In the genomic region with DNA sequence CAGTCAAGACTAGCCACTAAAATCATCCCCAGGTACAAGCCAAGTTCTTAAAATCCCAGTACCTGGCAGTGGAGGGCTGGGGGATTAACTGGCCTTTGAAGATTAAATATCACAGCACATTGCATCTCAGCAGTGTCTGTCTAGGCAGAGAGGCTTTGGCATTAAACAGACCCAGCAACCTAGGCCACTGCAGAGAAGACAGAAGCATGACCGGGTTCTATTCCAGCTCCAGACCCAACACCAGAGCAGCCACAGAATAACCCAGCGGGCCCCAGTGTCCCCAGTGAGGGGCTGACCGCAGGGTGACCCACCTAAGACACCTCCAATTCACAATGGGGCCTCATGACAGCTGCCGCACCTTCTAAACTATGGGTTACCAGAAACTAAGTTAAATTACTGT, we compare ENCODE assay signal across 19 cellular contexts.
"Had no signal": no experiment of that assay in that cellular context is flagged by ENCODE, and none has a peak within 500 bp of the region (broad histone marks: within the 10 kb centered on the region; RNA-seq: fewer than 3 reads in every experiment).

No MANE protein-coding gene starts in this region.

- H3K4me1 ChIP-seq: stomach, upper lobe of left lung, uterus had no signal

- H3K9me3 Mint-ChIP-seq: dendritic cell treated with granulocyte-macrophage colony-stimulating factor and Interleukin-4, amounts not matched to agents 40 ng/mL and 50 ng/mL, for 4 days; naive thymus-derived CD8-positive, alpha-beta T cell had no signal

- H2AFZ ChIP-seq: hepatocyte had no signal

- H3K36me3 ChIP-seq: neutrophil, stomach, upper lobe of left lung, uterus had no signal

- H3K27me3 ChIP-seq: hepatocyte, neutrophil, stomach, upper lobe of left lung, uterus had no signal

- H3K36me3 Mint-ChIP-seq: naive thymus-derived CD8-positive, alpha-beta T cell had no signal

- H3K4me2 ChIP-seq: hepatocyte had no signal

- H3K27ac Mint-ChIP-seq: dendritic cell treated with granulocyte-macrophage colony-stimulating factor and Interleukin-4, amounts not matched to agents 40 ng/mL and 50 ng/mL, for 4 days; naive thymus-derived CD8-positive, alpha-beta T cell had no signal

- H3K9me3 ChIP-seq: mucosa of descending colon, neutrophil, stomach, upper lobe of left lung, uterus had no signal

- ATAC-seq: left colon; left ventricle myocardium superior; mucosa of descending colon; naive thymus-derived CD8-positive, alpha-beta T cell; sciatic nerve had no signal

- H3K4me3 Mint-ChIP-seq: dendritic cell treated with granulocyte-macrophage colony-stimulating factor and Interleukin-4, amounts not matched to agents 40 ng/mL and 50 ng/mL, for 4 days; naive thymus-derived CD8-positive, alpha-beta T cell had no signal

- H3K4me1 Mint-ChIP-seq: naive thymus-derived CD8-positive, alpha-beta T cell had no signal

- H3K4me3 ChIP-seq: hepatocyte, lung, mucosa of descending colon, skin epidermis, stomach, upper lobe of left lung, uterus had no signal

- H3K27ac ChIP-seq: hepatocyte, neutrophil, skin epidermis, stomach, upper lobe of left lung, uterus had no signal

- DNase-seq: erythroblast; foreskin melanocyte; left colon; left ventricle myocardium superior; mucosa of descending colon; naive thymus-derived CD8-positive, alpha-beta T cell; posterior cingulate gyrus; stimulated activated CD4-positive, alpha-beta T cell treated with anti-CD3 and anti-CD28 coated beads, Interleukin-12 subunit alpha, Interleukin-12 subunit beta, amount 100 ng/mL, for 4 hours; stimulated activated naive CD4-positive, alpha-beta T cell; stomach; substantia nigra; upper lobe of left lung; uterus had no signal
